Comparison of ENCODE assay signal across 15 cellular contexts in the genomic region with DNA sequence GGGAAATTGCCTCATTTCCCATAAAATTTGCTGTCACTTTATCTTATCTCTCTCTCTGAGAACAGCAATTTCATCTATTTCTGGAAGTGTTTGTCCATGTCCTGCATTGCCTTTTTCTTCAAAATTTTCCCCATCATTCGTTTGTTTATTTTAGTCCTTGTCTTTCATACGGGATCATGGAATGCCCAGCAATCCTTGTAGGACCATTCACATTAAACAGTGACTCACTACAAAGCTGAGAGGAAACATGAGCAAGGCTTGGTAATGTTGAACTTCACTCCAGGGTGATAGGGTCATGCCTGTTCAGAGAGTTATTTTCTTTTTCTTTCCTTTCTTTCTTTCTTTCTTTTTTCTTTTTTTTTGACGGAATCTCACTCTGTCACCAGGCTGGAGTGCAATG. TPM values are rescaled to one million over a fixed set of nuclear protein-coding genes. Genes with fewer than 3 reads are reported as not detected.
DNase-seq lines count a peak whose midpoint lies in the region; ATAC-seq and TF ChIP-seq lines count a peak whose summit lies in the region.
"Had no signal": no experiment of that assay in that cellular context is flagged by ENCODE, and none has a peak within 500 bp of the region (broad histone marks: within the 10 kb centered on the region; RNA-seq: fewer than 3 reads in every experiment).

No MANE protein-coding gene starts in this region.

- no peak overlapping the region for H2AFZ ChIP-seq in osteoblast (ENCODE audit: low read length)

- H3K9me3 ChIP-seq in MG63 (no peaks in the 10 kb centered on the region), osteoblast (ENCODE audit: low read depth, low read length) (no peaks in the 10 kb centered on the region)
- no peaks in the 10 kb centered on the region for H3K9me3 ChIP-seq in CD4-positive, alpha-beta T cell (ENCODE audit: control insufficient read depth, low read length)

- no peaks in the 10 kb centered on the region for H3K36me3 Mint-ChIP-seq in CD4-positive, alpha-beta T cell (ENCODE audit: low read depth)
- H3K36me3 Mint-ChIP-seq: activated naive CD4-positive, alpha-beta T cell treated with anti-CD3 and anti-CD28 coated beads, Interleukin-2, amount 50 U/mL, for 24 hours; CD4-positive, alpha-beta memory T cell had no signal

- intact Hi-C loops in CD4-positive, alpha-beta T cell (cut with DNase I, micrococcal nuclease): no loop called here

- no peaks in the 10 kb centered on the region for H3K79me2 ChIP-seq in osteoblast (ENCODE audit: insufficient read depth, low read length)

- H3K27ac Mint-ChIP-seq in CD4-positive, alpha-beta T cell: no peak overlapping the region
- H3K27ac Mint-ChIP-seq: activated naive CD4-positive, alpha-beta T cell treated with anti-CD3 and anti-CD28 coated beads, Interleukin-2, amount 50 U/mL, for 24 hours had no signal

- ATAC-seq in GM21390 (IDR thresholded peaks at IDR 0.05; ENCODE audit: unreplicated experiment): no peak
- ATAC-seq in CD4-positive, alpha-beta T cell (ENCODE audit: poor library complexity): no peak

- no peaks in the 10 kb centered on the region for H3K27me3 ChIP-seq in MG63
- no peaks in the 10 kb centered on the region for H3K27me3 ChIP-seq in osteoblast (ENCODE audit: insufficient read depth, low read length)
- no peaks in the 10 kb centered on the region for H3K27me3 ChIP-seq in CD4-positive, alpha-beta T cell (ENCODE audit: control insufficient read depth, insufficient read depth, low read length)

- TF ChIP-seq CTCF in osteoblast (IDR thresholded peaks at IDR 0.05; ENCODE audit: extremely low read depth, low read depth, low read length): no peak
- TF ChIP-seq CTCF in CD4-positive, alpha-beta T cell (IDR thresholded peaks at IDR 0.05): no peak

- peak overlapping the region; percentile 57 for H3K27ac ChIP-seq in osteoblast (ENCODE audit: low read depth, low read length)
- no peak overlapping the region for H3K27ac ChIP-seq in CD4-positive, alpha-beta T cell (ENCODE audit: low read depth, low read length)

- H3K36me3 ChIP-seq in MG63: no peaks in the 10 kb centered on the region
- H3K36me3 ChIP-seq in osteoblast (ENCODE audit: insufficient read depth, low read length): no peaks in the 10 kb centered on the region

- peak overlapping the region; percentile 34 for H3K4me2 ChIP-seq in osteoblast (ENCODE audit: insufficient read depth, low read length)

- H3K9me3 Mint-ChIP-seq in CD4-positive, alpha-beta T cell: no peaks in the 10 kb centered on the region
- H3K9me3 Mint-ChIP-seq: activated naive CD4-positive, alpha-beta T cell treated with anti-CD3 and anti-CD28 coated beads, Interleukin-2, amount 50 U/mL, for 24 hours had no signal

- DNase-seq in EL: peak; percentile 74
- peak; percentile 26 for DNase-seq in MG63
- peak; percentile 29 to 87 for DNase-seq in dermis microvascular lymphatic vessel endothelial cell (ENCODE audit: low read depth in 2 of 2)
- DNase-seq in osteoblast (ENCODE audit: insufficient read length, low spot score, missing footprints): peak; percentile 95
- no peak for DNase-seq in CD4-positive, alpha-beta T cell
- no peak for DNase-seq in SKM-1 (lab: John Stamatoyannopoulos, UW; ENCODE audit: unreplicated experiment)
- no peak for DNase-seq in stimulated activated CD4-positive, alpha-beta T cell treated with anti-CD3 and anti-CD28 coated beads, Interleukin-2, amount 100 ng/mL, for 48 hours
- DNase-seq: activated CD4-positive, CD25-positive, alpha-beta regulatory T cell treated with anti-CD3 and anti-CD28 coated beads, Interleukin-2, amount 50 U/mL, for 72 hours; activated CD8-positive, alpha-beta memory T cell treated with anti-CD3 and anti-CD28 coated beads, Interleukin-2, amount 50 U/mL, for 48 hours; CD4-positive, alpha-beta memory T cell; NCI-H1417 treated with DMSO at 0.1 percent for 48 hours; NCI-H446; stimulated activated CD4-positive, alpha-beta T cell treated with anti-CD3 and anti-CD28 coated beads, Interleukin-2, amount 100 ng/mL, for 24 hours had no signal

- no peaks in the 10 kb centered on the region for H3K4me1 Mint-ChIP-seq in CD4-positive, alpha-beta T cell (ENCODE audit: low read depth)
- H3K4me1 Mint-ChIP-seq: activated naive CD4-positive, alpha-beta T cell treated with anti-CD3 and anti-CD28 coated beads, Interleukin-2, amount 50 U/mL, for 24 hours; CD4-positive, alpha-beta memory T cell had no signal

- CTCF ChIA-PET in CD4-positive, alpha-beta T cell (lab: Charles Lee): interaction anchor here (0.6 kb wide), 1 partner anchor 540 kb away, joined by 3 read pairs; no protein-coding TSS in a partner anchor

- POLR2A ChIA-PET in CD4-positive, alpha-beta T cell (lab: Charles Lee): no interaction called here

- H3K4me3 ChIP-seq in MG63 (no peak overlapping the region), osteoblast (ENCODE audit: insufficient read depth, low read length) (no peak overlapping the region)

- H3K4me3 Mint-ChIP-seq in CD4-positive, alpha-beta T cell: no peak overlapping the region
- H3K4me3 Mint-ChIP-seq: activated naive CD4-positive, alpha-beta T cell treated with anti-CD3 and anti-CD28 coated beads, Interleukin-2, amount 50 U/mL, for 24 hours; CD4-positive, alpha-beta memory T cell had no signal

- H3K4me1 ChIP-seq in osteoblast (ENCODE audit: insufficient read depth, low read length): peaks cover 19% of the 10 kb centered on the region

- no peaks in the 10 kb centered on the region for H4K20me1 ChIP-seq in osteoblast (ENCODE audit: insufficient read depth, low read length)

- no peaks in the 10 kb centered on the region for H3K27me3 Mint-ChIP-seq in CD4-positive, alpha-beta T cell
- H3K27me3 Mint-ChIP-seq: activated naive CD4-positive, alpha-beta T cell treated with anti-CD3 and anti-CD28 coated beads, Interleukin-2, amount 50 U/mL, for 24 hours; CD4-positive, alpha-beta memory T cell had no signal

RNA-seq across cellular contexts. Expression of gene HNRNPU, which starts 32.2 kb away (rescaled TPM):
- total RNA-seq in MG63 (2014; rRNA removed; shearing (Covaris generic); ENCODE audit: low replicate concordance): 173 and 393 TPM in 2 replicates
- total RNA-seq in dermis microvascular lymphatic vessel endothelial cell: 191 and 257 TPM in 2 replicates
- 214 and 240 TPM in 2 replicates for total RNA-seq in osteoblast
- 100 to 1,000 TPM; 415 TPM for total RNA-seq in CD4-positive, alpha-beta T cell

Comparison
In these comparisons a context has a peak if more than half of its experiments do, and no peak if none do; other contexts are left out.
1. DNase-seq: peak in EL (single experiment), MG63 (single experiment), dermis microvascular lymphatic vessel endothelial cell (2 of 2) and osteoblast (single experiment); none in CD4-positive, alpha-beta T cell (0 of 10), SKM-1 (single experiment) and stimulated activated CD4-positive, alpha-beta T cell treated with anti-CD3 and anti-CD28 coated beads, Interleukin-2, amount 100 ng/mL, for 48 hours (0 of 2).